1 cellular context compared by ENCODE assay signal in genomic region chr12:6083606-6084005, GRCh38.
TF ChIP-seq lines count a peak whose summit lies in the region.

No MANE protein-coding gene starts in this region.

TF ChIP-seq in H1, 55 proteins besides CTCF, POLR2A, EP300 and RAD21:
- TF ChIP-seq HDAC2 (IDR thresholded peaks at IDR 0.05; ENCODE audit: borderline replicate concordance in 1 of 2, low read depth in 2 of 2, low read length in 2 of 2), result no peak
- no peak for TF ChIP-seq ASH2L (IDR thresholded peaks at IDR 0.05; ENCODE audit: low read length)
- TF ChIP-seq PHF8 (conservative IDR thresholded peaks at IDR 0.05; ENCODE audit: low read depth, low read length), result no peak
